Comparison of ENCODE assay signal across 1 cellular context in the genomic region with DNA sequence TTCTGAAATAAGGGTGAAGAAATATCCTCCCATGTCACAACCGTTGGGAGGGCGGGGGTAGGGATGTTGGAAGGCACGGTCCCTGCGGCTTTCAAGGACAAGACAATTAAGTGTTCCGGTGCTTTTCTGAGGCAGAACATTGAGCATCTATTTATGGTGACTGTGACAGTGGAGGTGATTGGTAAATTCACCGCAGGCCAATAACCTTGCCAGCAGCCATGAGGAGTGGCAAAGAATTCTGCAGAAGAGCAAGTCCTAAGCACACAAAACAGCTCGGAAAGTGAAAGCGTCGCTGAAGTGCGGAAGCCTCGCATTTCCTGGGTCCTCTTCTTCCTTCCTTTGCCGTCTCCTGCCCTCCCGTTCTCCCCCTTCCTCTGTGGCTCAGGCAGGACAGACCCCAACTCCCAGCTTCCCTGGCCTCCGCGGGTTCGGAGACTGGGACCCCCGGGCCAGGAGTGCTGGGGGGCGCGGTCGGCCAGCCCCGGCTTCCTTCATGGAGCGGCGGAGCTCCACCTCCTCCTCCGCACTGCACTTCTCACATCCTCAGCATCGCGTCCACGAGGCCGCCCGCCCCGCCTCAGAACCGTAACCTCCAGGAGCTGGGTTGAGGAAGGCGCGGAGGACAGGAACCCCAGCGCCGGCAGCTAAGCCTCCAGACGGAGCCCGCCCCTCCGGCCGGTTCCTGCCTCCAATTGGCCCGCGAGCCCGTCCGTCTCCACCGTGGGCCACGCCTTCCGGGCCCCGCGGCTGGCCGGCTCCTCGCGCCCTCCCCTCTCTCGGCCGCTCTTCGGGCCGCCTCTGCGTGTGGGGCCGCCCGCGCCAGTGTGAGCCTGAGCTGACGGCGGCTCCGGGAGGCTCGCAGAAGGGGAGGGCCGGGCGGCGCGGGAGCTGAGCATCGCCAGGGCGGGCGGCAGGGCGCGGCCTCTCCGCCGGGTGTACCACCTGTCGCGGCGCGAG.
TF ChIP-seq lines count a peak whose summit lies in the region.

TSS of gene ME2 (plus strand) at position 774 of the 957 bp plus-strand sequence. CDS start 16,703 bp downstream, outside the sequence.

TF ChIP-seq in GM12878, 131 proteins besides CTCF, POLR2A, EP300 and RAD21 (continued from another document):
- TF ChIP-seq CHD2 (IDR thresholded peaks at IDR 0.05; ENCODE audit: borderline replicate concordance, low read depth, low read length): peak; percentile 76; the same call in 1 of the 2 replicates
- TF ChIP-seq NR2C1 (IDR thresholded peaks at IDR 0.05): 0 out of 2 replicates have a peak, but pooled peaks have one; percentile 28
- TF ChIP-seq RELB (IDR thresholded peaks at IDR 0.05; ENCODE audit: low read depth): peak; percentile 59
- TF ChIP-seq BHLHE40 (IDR thresholded peaks at IDR 0.05; ENCODE audit: borderline replicate concordance in 1 of 2, low read depth in 2 of 2, low read length in 1 of 2): peak in 1 of 2 experiments; percentile 59; a peak in 3 of 4 replicates
- peak; percentile 22 for TF ChIP-seq MYC (IDR thresholded peaks at IDR 0.05; ENCODE audit: insufficient read depth, insufficient read length, insufficient replicate concordance, low read length, severe bottlenecking)
- TF ChIP-seq NR2F1 (conservative IDR thresholded peaks at IDR 0.05): 0 out of 2 replicates have a peak, but pooled peaks have one; percentile 71
- TF ChIP-seq RB1 (IDR thresholded peaks at IDR 0.05; ENCODE audit: borderline replicate concordance): peak; percentile 59; the same call in 1 of the 2 replicates
- TF ChIP-seq POU2F2 (IDR thresholded peaks at IDR 0.05; ENCODE audit: borderline replicate concordance, low read depth, low read length): 0 out of 3 replicates have a peak, but pooled peaks have one; percentile 15
- peak; percentile 85 for TF ChIP-seq POLR2AphosphoS2 (IDR thresholded peaks at IDR 0.05; ENCODE audit: low read depth, low read length)
- TF ChIP-seq SMAD5 (IDR thresholded peaks at IDR 0.05; ENCODE audit: low read depth): peak; percentile 63
- peak; percentile 39; the same call in 1 of the 2 replicates for TF ChIP-seq MLLT1 (IDR thresholded peaks at IDR 0.05)
- TF ChIP-seq GABPA (IDR thresholded peaks at IDR 0.05; ENCODE audit: low read depth): peak; percentile 38; the same call in 1 of the 2 replicates
- TF ChIP-seq YY1 (IDR thresholded peaks at IDR 0.05; ENCODE audit: low read depth, low read length): no peak
- peak; percentile 42 for TF ChIP-seq RELA (IDR thresholded peaks at IDR 0.05; ENCODE audit: borderline replicate concordance, partially characterized antibody)
- peak; percentile 76 for TF ChIP-seq IKZF1 (conservative IDR thresholded peaks at IDR 0.05)
- TF ChIP-seq GATAD2B (conservative IDR thresholded peaks at IDR 0.05; ENCODE audit: low read depth): peak; percentile 89; the same call in 1 of the 2 replicates
- TF ChIP-seq BCL3 (IDR thresholded peaks at IDR 0.05; ENCODE audit: borderline replicate concordance, insufficient read depth, low read depth, low read length, poor library complexity, severe bottlenecking): no peak
- TF ChIP-seq MTA3 (IDR thresholded peaks at IDR 0.05; ENCODE audit: borderline replicate concordance, low read length): no peak
- peak; percentile 89; the same call in 1 of the 2 replicates for TF ChIP-seq LARP7 (IDR thresholded peaks at IDR 0.05)
